In the genomic region with DNA sequence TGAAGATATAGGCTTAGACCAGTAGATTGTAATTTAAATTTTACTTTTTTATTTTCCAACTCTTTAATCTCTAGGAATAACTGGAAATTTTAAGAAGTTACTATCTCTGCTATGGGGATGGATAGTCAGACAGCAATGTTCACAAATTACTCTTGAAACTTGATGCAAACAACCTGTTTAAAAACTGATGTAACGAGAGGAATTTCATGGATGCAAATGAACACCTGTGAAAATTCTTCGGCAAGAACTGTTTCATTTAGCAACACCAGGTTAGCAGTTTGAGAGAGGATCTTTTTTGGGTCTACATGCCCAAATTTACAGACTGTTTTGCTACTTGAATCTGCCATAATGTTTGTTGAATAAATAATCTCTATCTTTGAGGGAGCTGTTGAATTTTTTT, we compare ENCODE assay signal across 1 cellular context.
TF ChIP-seq lines count a peak whose summit lies in the region.

No MANE protein-coding gene starts in this region.

TF ChIP-seq in endothelial cell of umbilical vein, 7 proteins besides CTCF, POLR2A, EP300 and RAD21:
- TF ChIP-seq FOS (IDR thresholded peaks at IDR 0.05; ENCODE audit: borderline replicate concordance, insufficient read depth, low read length) = no peak
